ENCODE assay signal across 8 cellular contexts in the genomic region with DNA sequence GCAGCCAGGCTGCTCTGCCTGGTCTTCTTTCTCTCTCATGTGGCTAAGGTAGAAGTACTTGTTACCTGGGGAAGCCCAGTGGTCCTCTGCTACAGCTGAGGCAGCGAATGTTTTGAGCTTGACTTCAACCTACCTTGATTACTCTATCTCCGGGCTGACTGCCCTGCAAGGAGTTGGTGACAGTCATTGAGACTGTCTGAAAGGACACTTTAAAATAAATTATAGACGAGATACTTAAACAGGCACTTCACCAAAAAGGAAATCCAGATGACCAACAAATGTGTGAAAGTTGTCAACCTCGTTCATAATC. TPM values are rescaled to one million over a fixed set of nuclear protein-coding genes. Genes with fewer than 3 reads are reported as not detected.
A peak's percentile ranks its signal among the peaks of the same experiment; 100 is the strongest.
DNase-seq lines count a peak whose midpoint lies in the region; ATAC-seq and TF ChIP-seq lines count a peak whose summit lies in the region.

No MANE protein-coding gene starts in this region.

- DNase-seq in T-helper 1 cell = no peak
- DNase-seq in Peyer's patch = no peak
- no peak for DNase-seq in foreskin fibroblast
- no peak for DNase-seq in thyroid gland
- DNase-seq in HCEC 1CT = no peak
- no peak for DNase-seq in COR-L47 (lab: John Stamatoyannopoulos, UW)

- H3K9me3 ChIP-seq in Peyer's patch = no peaks in the 10 kb centered on the region
- no peaks in the 10 kb centered on the region for H3K9me3 ChIP-seq in thyroid gland

- peaks cover 15% of the 10 kb centered on the region for H3K27me3 Mint-ChIP-seq in T-helper 1 cell treated with Interleukin-12 subunit alpha and Interleukin-12 subunit beta and Interleukin-4 antibody, amounts not matched to agents 30 μg/mL and 1 μg/mL, for 36 hours (ENCODE audit: low read depth)
- peaks cover 3% of the 10 kb centered on the region for H3K27me3 Mint-ChIP-seq in stimulated activated memory B cell treated with anti-CD40 and anti-IgM and Interleukin-4, amounts not matched to agents 10 μg/mL and 1 μg/mL and 100 μg/mL, for 72 hours

- peak overlapping the region; percentile 67 for H3K27ac Mint-ChIP-seq in T-helper 1 cell treated with Interleukin-12 subunit alpha and Interleukin-12 subunit beta and Interleukin-4 antibody, amounts not matched to agents 30 μg/mL and 1 μg/mL, for 36 hours
- H3K27ac Mint-ChIP-seq in stimulated activated memory B cell treated with anti-CD40 and anti-IgM and Interleukin-4, amounts not matched to agents 10 μg/mL and 1 μg/mL and 100 μg/mL, for 72 hours = peak overlapping the region; percentile 72

- H3K36me3 ChIP-seq in Peyer's patch (no peaks in the 10 kb centered on the region), thyroid gland (no peaks in the 10 kb centered on the region)

- TF ChIP-seq POLR2A in Peyer's patch (IDR thresholded peaks at IDR 0.05) (no peak), thyroid gland (IDR thresholded peaks at IDR 0.05) (no peak)

- H3K27me3 ChIP-seq in Peyer's patch (no peaks in the 10 kb centered on the region), thyroid gland (no peaks in the 10 kb centered on the region)

- peaks cover 0 to 4% (median 0%) of the 10 kb centered on the region in 4 donors for H3K4me1 ChIP-seq in Peyer's patch
- peaks cover 6 to 9% of the 10 kb centered on the region in 2 donors for H3K4me1 ChIP-seq in thyroid gland

- peak overlapping the region in 1 of 4 donors; percentile 69 for H3K27ac ChIP-seq in Peyer's patch
- H3K27ac ChIP-seq in thyroid gland = no peak overlapping the region

- intact Hi-C loops in thyroid gland (cut with DNase I) = no loop called here

- peak overlapping the region; percentile 80 for H3K4me3 Mint-ChIP-seq in T-helper 1 cell treated with Interleukin-12 subunit alpha and Interleukin-12 subunit beta and Interleukin-4 antibody, amounts not matched to agents 30 μg/mL and 1 μg/mL, for 36 hours
- peak overlapping the region; percentile 82 for H3K4me3 Mint-ChIP-seq in stimulated activated memory B cell treated with anti-CD40 and anti-IgM and Interleukin-4, amounts not matched to agents 10 μg/mL and 1 μg/mL and 100 μg/mL, for 72 hours

- peaks cover 7% of the 10 kb centered on the region for H3K36me3 Mint-ChIP-seq in T-helper 1 cell treated with Interleukin-12 subunit alpha and Interleukin-12 subunit beta and Interleukin-4 antibody, amounts not matched to agents 30 μg/mL and 1 μg/mL, for 36 hours (ENCODE audit: low read depth)
- no peaks in the 10 kb centered on the region for H3K36me3 Mint-ChIP-seq in stimulated activated memory B cell treated with anti-CD40 and anti-IgM and Interleukin-4, amounts not matched to agents 10 μg/mL and 1 μg/mL and 100 μg/mL, for 72 hours

- H3K9me3 Mint-ChIP-seq in T-helper 1 cell treated with Interleukin-12 subunit alpha and Interleukin-12 subunit beta and Interleukin-4 antibody, amounts not matched to agents 30 μg/mL and 1 μg/mL, for 36 hours = no peaks in the 10 kb centered on the region
- H3K9me3 Mint-ChIP-seq in stimulated activated memory B cell treated with anti-CD40 and anti-IgM and Interleukin-4, amounts not matched to agents 10 μg/mL and 1 μg/mL and 100 μg/mL, for 72 hours = no peaks in the 10 kb centered on the region

- 24 to 43% methylated on average over 4 of the region's 4 CpGs for WGBS in thyroid gland, 2 donors

- H3K4me3 ChIP-seq in Peyer's patch = peak overlapping the region; percentile 74 to 94 (median 81)
- H3K4me3 ChIP-seq in foreskin fibroblast (ENCODE audit: low read depth in 1 of 2, low read length in 2 of 2) = peak overlapping the region; percentile 90 to 96
- peak overlapping the region in 1 of 3 donors; percentile 62 for H3K4me3 ChIP-seq in thyroid gland (replicated peaks in 1 of 3)

- no peak for TF ChIP-seq CTCF in Peyer's patch (IDR thresholded peaks at IDR 0.05)
- no peak for TF ChIP-seq CTCF in foreskin fibroblast (IDR thresholded peaks at IDR 0.05; ENCODE audit: low read depth, low read length)
- no peak for TF ChIP-seq CTCF in thyroid gland (IDR thresholded peaks at IDR 0.05)

- ATAC-seq in stimulated activated memory B cell treated with anti-CD40 and anti-IgM and Interleukin-4, amounts not matched to agents 10 μg/mL and 1 μg/mL and 100 μg/mL, for 72 hours = no peak

- H3K4me1 Mint-ChIP-seq in T-helper 1 cell treated with Interleukin-12 subunit alpha and Interleukin-12 subunit beta and Interleukin-4 antibody, amounts not matched to agents 30 μg/mL and 1 μg/mL, for 36 hours (ENCODE audit: low read depth) = peaks cover 23% of the 10 kb centered on the region
- peaks cover 14% of the 10 kb centered on the region for H3K4me1 Mint-ChIP-seq in stimulated activated memory B cell treated with anti-CD40 and anti-IgM and Interleukin-4, amounts not matched to agents 10 μg/mL and 1 μg/mL and 100 μg/mL, for 72 hours

RNA-seq across cellular contexts. Expression of a gene that starts 0.5 kb away (rescaled TPM):
- total RNA-seq in Peyer's patch (10 to 100 TPM; 10.3 to 75.9 (median 21.9) TPM), thyroid gland (1 to 10 TPM; 1.8 to 9.1 (median 6.4) TPM)
